8 cellular contexts compared by ENCODE assay signal in the genomic region with DNA sequence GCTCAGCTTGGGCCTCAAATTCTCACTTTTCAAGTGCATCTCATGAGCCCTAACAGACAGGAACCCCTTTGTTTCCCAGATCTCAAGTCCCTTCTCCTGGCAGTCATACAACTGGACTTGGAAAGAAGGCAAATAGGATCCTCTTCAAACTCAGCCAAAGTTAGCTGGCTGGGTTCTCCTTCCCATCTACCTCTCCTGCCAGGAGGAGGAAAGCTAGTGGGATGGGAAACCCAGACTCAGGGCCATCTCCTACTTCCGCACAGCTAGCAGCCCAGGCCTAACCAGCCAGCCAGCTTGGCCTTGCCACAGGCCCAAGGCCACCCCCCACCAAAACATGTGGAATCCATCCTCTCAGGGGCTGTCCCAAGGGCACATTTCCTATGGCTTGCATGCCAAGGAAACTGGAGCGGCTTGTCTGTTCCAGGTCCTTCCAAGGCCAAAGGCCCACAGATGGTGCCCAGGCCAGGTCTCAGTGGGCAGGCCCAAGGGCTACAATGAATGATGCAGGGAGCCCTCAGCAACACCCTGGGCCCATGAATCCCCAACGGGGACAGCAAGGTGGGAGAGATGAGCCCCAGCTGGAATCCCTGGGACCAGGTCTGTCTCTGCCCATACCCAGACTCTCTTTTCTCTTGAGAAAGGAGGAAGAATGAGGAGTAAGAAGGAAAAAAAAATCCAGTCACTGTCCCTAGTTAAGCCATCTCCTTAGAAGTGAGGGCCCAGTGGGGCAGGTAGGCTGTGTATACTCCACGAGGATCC. TPM values are rescaled to one million over a fixed set of nuclear protein-coding genes. Genes with fewer than 3 reads are reported as not detected.
DNase-seq lines count a peak whose midpoint lies in the region; ATAC-seq, FAIRE-seq and TF ChIP-seq lines count a peak whose summit lies in the region.

No MANE protein-coding gene starts in this region.

- no peak for TF ChIP-seq POLR2A in testis (IDR thresholded peaks at IDR 0.05)

- FAIRE-seq in astrocyte (lab: Jason Lieb, UNC): no peak

- TF ChIP-seq CTCF in astrocyte (IDR thresholded peaks at IDR 0.05; ENCODE audit: insufficient read depth, low read depth, low read length) (no peak), left lung (IDR thresholded peaks at IDR 0.05) (no peak), testis (IDR thresholded peaks at IDR 0.05) (no peak)

- peak overlapping the region; percentile 88 for H3K4me3 ChIP-seq in astrocyte (ENCODE audit: insufficient read depth, low read depth, low read length)
- H3K4me3 ChIP-seq in left lung: peak overlapping the region; percentile 87 to 90
- H3K4me3 ChIP-seq in testis: peak overlapping the region; percentile 88 to 96

- H3K4me1 Mint-ChIP-seq in activated CD4-positive, alpha-beta T cell treated with anti-CD3 and anti-CD28 coated beads for 36 hours: peaks cover 31% of the 10 kb centered on the region
- H3K4me1 Mint-ChIP-seq in astrocyte (ENCODE audit: low read depth, unreplicated experiment): peaks cover 7% of the 10 kb centered on the region

- WGBS in testis, 2 donors: 32 to 35% methylated on average over 4 of the region's 4 CpGs

- peaks cover 57% of the 10 kb centered on the region for H3K79me2 ChIP-seq in astrocyte (ENCODE audit: insufficient read depth, low read length)

- no peak for DNase-seq in activated CD4-positive, alpha-beta T cell treated with anti-CD3 and anti-CD28 coated beads for 36 hours
- no peak for DNase-seq in activated CD4-positive, alpha-beta T cell treated with anti-CD3 and anti-CD28 coated beads for 4 hours
- DNase-seq in astrocyte (ENCODE audit: low read depth) (no peak), left lung (no peak), testis (no peak), GF-D8 (lab: John Stamatoyannopoulos, UW) (no peak), NCI-H2029 treated with DMSO at 0.1 percent for 48 hours (lab: John Stamatoyannopoulos, UW) (no peak), posterior cingulate gyrus (no peak)

- H3K36me3 Mint-ChIP-seq in activated CD4-positive, alpha-beta T cell treated with anti-CD3 and anti-CD28 coated beads for 36 hours (ENCODE audit: low read depth): peaks cover 23% of the 10 kb centered on the region
- no peaks in the 10 kb centered on the region for H3K36me3 Mint-ChIP-seq in astrocyte (ENCODE audit: low read depth, unreplicated experiment)

- POLR2A ChIA-PET in activated CD4-positive, alpha-beta T cell treated with anti-CD3 and anti-CD28 coated beads for 36 hours (lab: Charles Lee): interaction anchor here (0.6 to 1.5 kb wide), 4 partner anchors 9 to 306 kb away, joined by 3 to 6 read pairs (median 3); a partner anchor contains a TSS

- peak overlapping the region; percentile 100 for H3K4me2 ChIP-seq in astrocyte (ENCODE audit: low read length)

- no peaks in the 10 kb centered on the region for H3K9me3 Mint-ChIP-seq in activated CD4-positive, alpha-beta T cell treated with anti-CD3 and anti-CD28 coated beads for 36 hours (ENCODE audit: low read depth)
- no peaks in the 10 kb centered on the region for H3K9me3 Mint-ChIP-seq in astrocyte (ENCODE audit: unreplicated experiment)

- peak overlapping the region; percentile 97 for H3K27ac Mint-ChIP-seq in activated CD4-positive, alpha-beta T cell treated with anti-CD3 and anti-CD28 coated beads for 36 hours
- H3K27ac Mint-ChIP-seq in astrocyte (ENCODE audit: unreplicated experiment): peak overlapping the region; percentile 89

- H3K4me1 ChIP-seq in astrocyte (ENCODE audit: insufficient read depth, low read length) (peaks cover 14% of the 10 kb centered on the region), left lung (peaks cover 28 to 55% of the 10 kb centered on the region in 2 donors), testis (peaks cover 43% of the 10 kb centered on the region)

- no peak for ATAC-seq in activated CD4-positive, alpha-beta T cell treated with anti-CD3 and anti-CD28 coated beads for 36 hours
- no peak for ATAC-seq in left lung

- H3K9ac ChIP-seq in astrocyte (ENCODE audit: low read length): peak overlapping the region; percentile 92

- intact Hi-C loops in activated CD4-positive, alpha-beta T cell treated with anti-CD3 and anti-CD28 coated beads for 36 hours (cut with DNase I, micrococcal nuclease): loop anchor here (5.0 kb wide), 3 partner anchors 143 to 413 kb away; a partner anchor contains a TSS
- intact Hi-C loops in left lung (cut with DNase I): no loop called here
- intact Hi-C loops in testis (cut with DNase I; ENCODE audit: low total_unique reads): no loop called here
- intact Hi-C loops in posterior cingulate gyrus (cut with DNase I): loop anchor here (5.0 kb wide), 1 partner anchor 218 kb away; a partner anchor contains a TSS

- H3K27me3 ChIP-seq in astrocyte (ENCODE audit: insufficient read depth, low read length) (no peaks in the 10 kb centered on the region), left lung (no peaks in the 10 kb centered on the region), testis (no peaks in the 10 kb centered on the region)

- H4K20me1 ChIP-seq in astrocyte (ENCODE audit: insufficient read depth, low read length): peaks cover 53% of the 10 kb centered on the region

- H3K36me3 ChIP-seq in astrocyte (ENCODE audit: insufficient read depth, low read length) (peaks cover 5% of the 10 kb centered on the region), left lung (peaks cover 0 to 18% of the 10 kb centered on the region in 2 donors), testis (ENCODE audit: low read depth, missing control alignments) (no peaks in the 10 kb centered on the region)

- H3K27ac ChIP-seq in astrocyte (ENCODE audit: low read depth, low read length) (no peak overlapping the region), left lung (peak overlapping the region; percentile 93), testis (peak overlapping the region; percentile 91 to 97)

- H3K9me3 ChIP-seq in astrocyte (ENCODE audit: insufficient read depth, low read depth, low read length) (no peaks in the 10 kb centered on the region), left lung (no peaks in the 10 kb centered on the region), testis (no peaks in the 10 kb centered on the region)

- peak overlapping the region; percentile 98 for H3K4me3 Mint-ChIP-seq in activated CD4-positive, alpha-beta T cell treated with anti-CD3 and anti-CD28 coated beads for 36 hours
- H3K4me3 Mint-ChIP-seq in astrocyte (ENCODE audit: unreplicated experiment): peak overlapping the region; percentile 94

- CTCF ChIA-PET in activated CD4-positive, alpha-beta T cell treated with anti-CD3 and anti-CD28 coated beads for 36 hours (lab: Charles Lee): interaction anchor here (0.6 to 2.2 kb wide), 6 partner anchors 8 to 149 kb away, joined by 3 to 6 read pairs (median 4); a partner anchor contains a TSS

- H2AFZ ChIP-seq in astrocyte (ENCODE audit: low read depth, low read length): no peak overlapping the region

- no peaks in the 10 kb centered on the region for H3K27me3 Mint-ChIP-seq in activated CD4-positive, alpha-beta T cell treated with anti-CD3 and anti-CD28 coated beads for 36 hours
- H3K27me3 Mint-ChIP-seq in astrocyte (ENCODE audit: low read depth, unreplicated experiment): no peaks in the 10 kb centered on the region

RNA-seq across cellular contexts. Expression of a gene that starts 1.7 kb away (rescaled TPM):
- 100 to 1,000 TPM in 1 of 2 experiments, 10 to 100 TPM in 1; 100.0 to 101 TPM for total RNA-seq in activated CD4-positive, alpha-beta T cell treated with anti-CD3 and anti-CD28 coated beads for 36 hours
- total RNA-seq in astrocyte: 33.9 and 34.5 TPM in 2 replicates
- 10 to 100 TPM; 59.2 to 82.5 TPM for total RNA-seq in left lung
- 100 to 1,000 TPM; 121 to 122 TPM for total RNA-seq in testis
- polyA plus RNA-seq in testis (ENCODE audit: insufficient read depth, low read depth, low replicate concordance): 95.2 TPM

RNA-seq across cellular contexts. Expression of a gene that starts 13.3 kb away (rescaled TPM):
- 10 to 100 TPM; 52.1 to 61.2 TPM for total RNA-seq in activated CD4-positive, alpha-beta T cell treated with anti-CD3 and anti-CD28 coated beads for 36 hours
- total RNA-seq in astrocyte (41.8 and 50.2 TPM in 2 replicates), left lung (10 to 100 TPM; 32.1 to 47.4 TPM), testis (10 to 100 TPM; 47.2 to 59.7 TPM)
- polyA plus RNA-seq in testis (ENCODE audit: insufficient read depth, low read depth, low replicate concordance): 39.9 TPM

RNA-seq across cellular contexts. Expression of a gene that starts 13.5 kb away (rescaled TPM):
- 100 to 1,000 TPM in 1 of 2 experiments, 10 to 100 TPM in 1; 98.2 to 160 TPM for total RNA-seq in activated CD4-positive, alpha-beta T cell treated with anti-CD3 and anti-CD28 coated beads for 36 hours
- total RNA-seq in astrocyte (110 and 116 TPM in 2 replicates), left lung (100 to 1,000 TPM in 1 of 2 donors, 10 to 100 TPM in 1; 89.8 to 141 TPM), testis (100 to 1,000 TPM; 121 to 145 TPM)
- 269 TPM for polyA plus RNA-seq in testis (ENCODE audit: insufficient read depth, low read depth, low replicate concordance)

RNA-seq across cellular contexts. Expression of a gene that starts 32.7 kb away (rescaled TPM):
- total RNA-seq in activated CD4-positive, alpha-beta T cell treated with anti-CD3 and anti-CD28 coated beads for 36 hours: not detected
- total RNA-seq in astrocyte: 4.3 and 5.8 TPM in 2 replicates
- not detected for total RNA-seq in left lung
- total RNA-seq in testis: under 1 TPM in 1 of 2 donors, not detected in 1; 0.47 TPM
- polyA plus RNA-seq in testis (ENCODE audit: insufficient read depth, low read depth, low replicate concordance): not detected

RNA-seq across cellular contexts. Expression of a gene that starts 41.0 kb away (rescaled TPM):
- total RNA-seq in activated CD4-positive, alpha-beta T cell treated with anti-CD3 and anti-CD28 coated beads for 36 hours: not detected
- total RNA-seq in astrocyte: not detected in 2 replicates
- total RNA-seq in left lung: not detected
- under 1 TPM in 1 of 2 donors, not detected in 1; 0.62 TPM for total RNA-seq in testis
- polyA plus RNA-seq in testis (ENCODE audit: insufficient read depth, low read depth, low replicate concordance): not detected

Comparison
In these comparisons a context has a peak if more than half of its experiments do, and no peak if none do; other contexts are left out.
1. intact Hi-C loops: an anchor here in activated CD4-positive, alpha-beta T cell treated with anti-CD3 and anti-CD28 coated beads for 36 hours (5.0 kb wide) and posterior cingulate gyrus (5.0 kb wide); none called in left lung and testis.